ENCODE assay signal across 1 cellular context in the genomic region with DNA sequence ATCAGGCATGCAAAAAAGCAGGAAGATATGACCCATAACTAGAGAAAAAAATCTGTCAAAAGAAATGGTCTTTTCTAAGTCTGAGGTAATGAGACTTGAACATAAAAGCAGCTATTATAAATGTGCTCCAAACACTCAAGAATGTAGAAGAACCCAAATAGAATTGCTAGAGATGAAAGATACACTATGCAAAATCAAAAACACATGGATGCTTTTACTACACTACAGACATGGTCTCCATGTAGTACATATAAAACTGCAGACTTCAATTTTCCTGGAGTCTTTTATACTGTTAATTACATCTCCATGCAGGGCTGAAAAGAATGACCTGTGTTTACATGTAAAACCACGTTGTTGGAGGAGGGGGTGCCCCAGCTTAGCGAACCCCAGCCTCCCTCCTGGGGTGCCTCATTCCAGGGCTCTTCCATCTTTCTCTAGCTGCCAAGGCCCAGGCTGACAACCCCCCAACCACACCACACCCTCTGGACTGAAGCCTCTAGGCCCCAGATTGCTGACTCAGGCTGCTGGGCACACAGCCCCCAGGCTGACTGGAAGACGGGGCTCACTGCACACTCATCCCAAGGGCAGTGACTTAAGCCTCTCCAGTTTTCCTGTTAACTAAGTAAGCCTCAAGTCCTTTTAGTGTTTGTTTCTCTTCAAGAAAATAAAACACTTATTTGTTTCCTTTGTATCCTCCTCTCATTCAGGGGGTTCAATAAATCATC.
TF ChIP-seq lines count a peak whose summit lies in the region.

No MANE protein-coding gene starts in this region.

TF ChIP-seq in H1, 55 proteins besides CTCF, POLR2A, EP300 and RAD21 (continued from another document):
- TF ChIP-seq MAFK (IDR thresholded peaks at IDR 0.05; ENCODE audit: low read depth, low read length) (peak; percentile 70; the same call in 1 of the 2 replicates), BCL11A (IDR thresholded peaks at IDR 0.05; ENCODE audit: low read depth in 2 of 2, low read length in 2 of 2) (no peak)
